7 cellular contexts compared by ENCODE assay signal in the genomic region with DNA sequence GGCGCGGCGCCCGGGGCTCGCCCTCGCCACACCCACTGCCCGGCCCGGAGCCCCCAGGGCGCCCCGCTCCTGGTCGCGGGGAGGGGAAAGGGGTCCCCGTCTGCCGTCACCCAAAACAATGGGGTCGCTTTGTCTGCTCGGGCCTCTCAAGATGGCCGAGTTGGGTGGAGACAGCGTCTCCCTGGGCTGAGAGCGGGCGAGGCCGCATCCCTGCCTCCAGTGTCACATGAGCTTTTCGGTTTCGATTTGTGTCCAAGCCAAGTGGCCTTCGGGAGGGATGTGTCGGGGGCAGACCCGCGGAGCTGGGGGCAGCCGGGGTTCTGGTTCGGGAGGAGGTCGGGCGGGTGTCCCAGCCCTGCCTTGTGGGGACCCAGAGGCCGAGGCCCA. TPM values are rescaled to one million over a fixed set of nuclear protein-coding genes. Genes with fewer than 3 reads are reported as not detected.
DNase-seq lines count a peak whose midpoint lies in the region; ATAC-seq and TF ChIP-seq lines count a peak whose summit lies in the region.

No MANE protein-coding gene starts in this region.

- TF ChIP-seq POLR2A in GM18505 (IDR thresholded peaks at IDR 0.05; ENCODE audit: borderline replicate concordance, extremely low read depth, insufficient read depth, insufficient read length): peak; percentile 56

- DNase-seq in NCI-H1092 (lab: John Stamatoyannopoulos, UW) (peak; percentile 41), cerebellum (ENCODE audit: low spot score) (peak; percentile 53), kidney tubule cell (ENCODE audit: low spot score) (peak; percentile 68)
- DNase-seq in activated CD4-positive, CD25-positive, alpha-beta regulatory T cell treated with anti-CD3 and anti-CD28 coated beads, Interleukin-2, amount 50 U/mL, for 72 hours: peak; percentile 65
- DNase-seq in stimulated activated CD4-positive, alpha-beta T cell treated with anti-CD3 and anti-CD28 coated beads, Interleukin-2, amount 100 ng/mL, for 24 hours: peak; percentile 65 to 67

- ATAC-seq in GM18505 (IDR thresholded peaks at IDR 0.05; ENCODE audit: unreplicated experiment) (peak; percentile 37), HG02588 (IDR thresholded peaks at IDR 0.05; ENCODE audit: unreplicated experiment) (peak; percentile 25)

RNA-seq across cellular contexts. Expression of a gene that starts 0.8 kb away (rescaled TPM):
- total RNA-seq in cerebellum: 595 TPM

Comparison
In these comparisons a context has a peak if more than half of its experiments do, and no peak if none do; other contexts are left out.
1. Peak in every context shown above with its lines: DNase-seq and ATAC-seq.